Comparison of ENCODE assay signal across 37 cellular contexts in the genomic region with DNA sequence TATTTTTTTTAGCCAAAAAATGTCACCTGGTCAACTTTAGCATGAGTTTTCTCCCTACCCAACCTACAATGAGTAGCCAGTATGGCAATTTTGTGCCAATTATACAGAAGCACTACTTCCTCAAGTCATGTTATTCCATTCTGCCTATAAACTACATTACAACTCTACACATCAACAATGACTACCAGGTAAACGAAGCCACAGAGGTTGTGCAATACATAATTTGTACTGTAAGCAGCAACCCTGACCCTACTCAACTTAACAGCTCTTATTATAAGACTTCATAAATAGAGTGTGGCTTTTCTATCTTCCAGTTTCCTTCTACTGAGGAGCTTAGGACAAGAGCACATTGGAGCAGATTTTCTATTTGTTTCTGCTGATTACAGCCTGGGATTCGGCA.
"Had no signal": no experiment of that assay in that cellular context is flagged by ENCODE, and none has a peak within 500 bp of the region (broad histone marks: within the 10 kb centered on the region; RNA-seq: fewer than 3 reads in every experiment).

No MANE protein-coding gene starts in this region.

- H3K4me3 ChIP-seq: adrenal gland, body of pancreas, cardiac muscle cell, colonic mucosa, dorsolateral prefrontal cortex, esophagus muscularis mucosa, gastrocnemius medialis, heart left ventricle had no signal

- H3K27me3 Mint-ChIP-seq: activated CD4-positive, alpha-beta T cell treated with anti-CD3 and anti-CD28 coated beads, Interleukin-2, amount 10 ng/mL, durations not matched to agents 24 days and 14 days; activated CD8-positive, alpha-beta memory T cell treated with anti-CD3 and anti-CD28 coated beads, Interleukin-2, amount 10 ng/mL, durations not matched to agents 7 days and 5 days; activated naive CD8-positive, alpha-beta T cell treated with anti-CD3 and anti-CD28 coated beads, Interleukin-2, amount 50 U/mL, for 24 hours; dendritic cell treated with granulocyte-macrophage colony-stimulating factor and Interleukin-4, amounts not matched to agents 40 ng/mL and 50 ng/mL, for 4 days had no signal

- H3K36me3 ChIP-seq: adrenal gland, cardiac muscle cell, colonic mucosa, esophagus muscularis mucosa, gastrocnemius medialis, heart left ventricle had no signal

- H3K36me3 Mint-ChIP-seq: activated CD4-positive, alpha-beta memory T cell treated with anti-CD3 and anti-CD28 coated beads for 36 hours; activated CD8-positive, alpha-beta memory T cell treated with anti-CD3 and anti-CD28 coated beads, Interleukin-2, amount 10 ng/mL, durations not matched to agents 7 days and 5 days; activated naive CD4-positive, alpha-beta T cell treated with anti-CD3 and anti-CD28 coated beads, Interleukin-2, amount 50 U/mL, for 24 hours; activated naive CD8-positive, alpha-beta T cell treated with anti-CD3 and anti-CD28 coated beads for 36 hours had no signal

- DNase-seq: activated CD4-positive, alpha-beta memory T cell treated with anti-CD3 and anti-CD28 coated beads for 36 hours; activated CD4-positive, alpha-beta T cell treated with anti-CD3 and anti-CD28 coated beads for 36 hours; activated CD4-positive, alpha-beta T cell treated with anti-CD3 and anti-CD28 coated beads, Interleukin-2, amount 10 ng/mL, durations not matched to agents 24 days and 14 days; activated CD4-positive, CD25-positive, alpha-beta regulatory T cell; activated CD4-positive, CD25-positive, alpha-beta regulatory T cell treated with anti-CD3 and anti-CD28 coated beads, Interleukin-2, amount 50 U/mL, for 72 hours; activated CD8-positive, alpha-beta memory T cell treated with anti-CD3 and anti-CD28 coated beads, Interleukin-2, amount 10 ng/mL, durations not matched to agents 7 days and 5 days; activated CD8-positive, alpha-beta memory T cell treated with anti-CD3 and anti-CD28 coated beads, Interleukin-2, amount 50 U/mL, for 4 hours; activated CD8-positive, alpha-beta T cell treated with anti-CD3 and anti-CD28 coated beads, Interleukin-2, amount 10 ng/mL, durations not matched to agents 7 days and 5 days; activated effector memory CD4-positive, alpha-beta T cell treated with anti-CD3 and anti-CD28 coated beads, Interleukin-2, amount 50 U/mL, for 16 hours; activated naive CD4-positive, alpha-beta T cell treated with anti-CD3 and anti-CD28 coated beads for 36 hours; activated naive CD8-positive, alpha-beta T cell treated with anti-CD3 and anti-CD28 coated beads for 36 hours; activated naive CD8-positive, alpha-beta T cell treated with anti-CD3 and anti-CD28 coated beads, Interleukin-2, amount 50 U/mL, for 24 hours; activated T-cell treated with anti-CD3 and anti-CD28 coated beads, Interleukin-2, amount 50 U/mL, for 1 hour; activated T-cell treated with anti-CD3 and anti-CD28 coated beads, Interleukin-2, amount 50 U/mL, for 48 hours; adrenal gland; amygdala; aorta; body of pancreas; central memory CD4-positive, alpha-beta T cell; cerebellar nuclear complex; colonic mucosa; dorsolateral prefrontal cortex; effector memory CD4-positive, alpha-beta T cell; endodermal cell; erythroblast; foreskin keratinocyte; gastrocnemius medialis; glutamatergic neuron; heart left ventricle; T-helper 1 cell; T-helper 2 cell had no signal

- H3K4me3 Mint-ChIP-seq: activated CD4-positive, alpha-beta memory T cell treated with anti-CD3 and anti-CD28 coated beads for 36 hours; activated CD4-positive, alpha-beta T cell treated with anti-CD3 and anti-CD28 coated beads for 36 hours; activated CD4-positive, alpha-beta T cell treated with anti-CD3 and anti-CD28 coated beads, Interleukin-2, amount 10 ng/mL, durations not matched to agents 24 days and 14 days; activated CD8-positive, alpha-beta memory T cell treated with anti-CD3 and anti-CD28 coated beads, Interleukin-2, amount 10 ng/mL, durations not matched to agents 7 days and 5 days; activated CD8-positive, alpha-beta T cell treated with anti-CD3 and anti-CD28 coated beads, Interleukin-2, amount 10 ng/mL, durations not matched to agents 7 days and 5 days; activated naive CD4-positive, alpha-beta T cell treated with anti-CD3 and anti-CD28 coated beads for 36 hours; activated naive CD4-positive, alpha-beta T cell treated with anti-CD3 and anti-CD28 coated beads, Interleukin-2, amount 50 U/mL, for 24 hours; activated naive CD8-positive, alpha-beta T cell treated with anti-CD3 and anti-CD28 coated beads for 36 hours; activated naive CD8-positive, alpha-beta T cell treated with anti-CD3 and anti-CD28 coated beads, Interleukin-2, amount 50 U/mL, for 24 hours; activated T-helper 1 cell treated with anti-CD3 and anti-CD28 coated beads, Interleukin-12 subunit alpha, Interleukin-12 subunit beta, Interleukin-2, Interleukin-4 antibody, amounts not matched to agents 30 ng/mL and 10 ng/mL and 1 ng/mL, durations not matched to agents 14 hours and 24 hours and 36 hours; dendritic cell treated with granulocyte-macrophage colony-stimulating factor and Interleukin-4, amounts not matched to agents 40 ng/mL and 50 ng/mL, for 4 days; endodermal cell had no signal

- H3K9me3 ChIP-seq: adrenal gland, body of pancreas, colonic mucosa, esophagus muscularis mucosa, gastrocnemius medialis had no signal

- ATAC-seq: activated CD4-positive, alpha-beta T cell treated with anti-CD3 and anti-CD28 coated beads for 36 hours; activated CD8-positive, alpha-beta memory T cell treated with anti-CD3 and anti-CD28 coated beads, Interleukin-2, amount 10 ng/mL, durations not matched to agents 7 days and 5 days; activated CD8-positive, alpha-beta T cell treated with anti-CD3 and anti-CD28 coated beads, Interleukin-2, amount 10 ng/mL, durations not matched to agents 7 days and 5 days; activated naive CD8-positive, alpha-beta T cell treated with anti-CD3 and anti-CD28 coated beads, Interleukin-2, amount 50 U/mL, for 24 hours; body of pancreas; foreskin keratinocyte; gastrocnemius medialis; heart left ventricle had no signal

- H3K27ac ChIP-seq: adrenal gland, body of pancreas, cardiac muscle cell, colonic mucosa, dorsolateral prefrontal cortex, esophagus muscularis mucosa, foreskin keratinocyte, gastrocnemius medialis, heart left ventricle had no signal

- H3K27me3 ChIP-seq: adrenal gland, body of pancreas, cardiac muscle cell, colonic mucosa, esophagus muscularis mucosa, foreskin keratinocyte, gastrocnemius medialis, heart left ventricle had no signal

- H3K4me1 Mint-ChIP-seq: activated CD4-positive, alpha-beta T cell treated with anti-CD3 and anti-CD28 coated beads for 36 hours; activated CD4-positive, alpha-beta T cell treated with anti-CD3 and anti-CD28 coated beads, Interleukin-2, amount 10 ng/mL, durations not matched to agents 24 days and 14 days; activated CD8-positive, alpha-beta memory T cell treated with anti-CD3 and anti-CD28 coated beads, Interleukin-2, amount 10 ng/mL, durations not matched to agents 7 days and 5 days; activated naive CD4-positive, alpha-beta T cell treated with anti-CD3 and anti-CD28 coated beads, Interleukin-2, amount 50 U/mL, for 24 hours; activated naive CD8-positive, alpha-beta T cell treated with anti-CD3 and anti-CD28 coated beads for 36 hours; activated naive CD8-positive, alpha-beta T cell treated with anti-CD3 and anti-CD28 coated beads, Interleukin-2, amount 50 U/mL, for 24 hours had no signal

- H3K4me1 ChIP-seq: adrenal gland, body of pancreas, colonic mucosa, esophagus muscularis mucosa, foreskin keratinocyte, gastrocnemius medialis, heart left ventricle had no signal

- H3K27ac Mint-ChIP-seq: activated CD4-positive, alpha-beta memory T cell treated with anti-CD3 and anti-CD28 coated beads for 36 hours; activated CD4-positive, alpha-beta T cell treated with anti-CD3 and anti-CD28 coated beads for 36 hours; activated CD4-positive, alpha-beta T cell treated with anti-CD3 and anti-CD28 coated beads, Interleukin-2, amount 10 ng/mL, durations not matched to agents 24 days and 14 days; activated CD8-positive, alpha-beta memory T cell treated with anti-CD3 and anti-CD28 coated beads, Interleukin-2, amount 10 ng/mL, durations not matched to agents 7 days and 5 days; activated CD8-positive, alpha-beta T cell treated with anti-CD3 and anti-CD28 coated beads, Interleukin-2, amount 10 ng/mL, durations not matched to agents 7 days and 5 days; activated naive CD4-positive, alpha-beta T cell treated with anti-CD3 and anti-CD28 coated beads for 36 hours; activated naive CD4-positive, alpha-beta T cell treated with anti-CD3 and anti-CD28 coated beads, Interleukin-2, amount 50 U/mL, for 24 hours; activated naive CD8-positive, alpha-beta T cell treated with anti-CD3 and anti-CD28 coated beads for 36 hours; activated naive CD8-positive, alpha-beta T cell treated with anti-CD3 and anti-CD28 coated beads, Interleukin-2, amount 50 U/mL, for 24 hours; activated T-helper 1 cell treated with anti-CD3 and anti-CD28 coated beads, Interleukin-12 subunit alpha, Interleukin-12 subunit beta, Interleukin-2, Interleukin-4 antibody, amounts not matched to agents 30 ng/mL and 10 ng/mL and 1 ng/mL, durations not matched to agents 14 hours and 24 hours and 36 hours; activated T-helper 2 cell treated with anti-CD3 and anti-CD28 coated beads, Interferon-gamma antibody, Interleukin-2, Interleukin-4, amounts not matched to agents 10 μg/mL and 5 μg/mL and 100 μg/mL, durations not matched to agents 14 hours and 24 hours and 36 hours; dendritic cell treated with granulocyte-macrophage colony-stimulating factor and Interleukin-4, amounts not matched to agents 40 ng/mL and 50 ng/mL, for 4 days; endodermal cell had no signal
